1 cellular context compared by ENCODE assay signal in genomic region chr19:44111910-44112463, GRCh38.
TF ChIP-seq lines count a peak whose summit lies in the region.

No MANE protein-coding gene starts in this region.

TF ChIP-seq in K562, 482 proteins besides CTCF, POLR2A, EP300 and RAD21:
- TF ChIP-seq SP2 (IDR thresholded peaks at IDR 0.05; ENCODE audit: extremely low read depth, low read depth, low read length, poor library complexity, severe bottlenecking) (peak; percentile 5), YY1 (IDR thresholded peaks at IDR 0.05; ENCODE audit: borderline replicate concordance in 1 of 3, control insufficient read depth in 1 of 3, extremely low read depth in 1 of 3, insufficient read depth in 3 of 3, insufficient read length in 1 of 3, insufficient replicate concordance in 2 of 3, low read depth in 1 of 3, low read length in 2 of 3) (peak in 1 of 3 experiments; percentile 27), DDX20 (tag; IDR thresholded peaks at IDR 0.05; ENCODE audit: low read depth) (no peak)
